ENCODE assay signal across 8 cellular contexts in the genomic region with DNA sequence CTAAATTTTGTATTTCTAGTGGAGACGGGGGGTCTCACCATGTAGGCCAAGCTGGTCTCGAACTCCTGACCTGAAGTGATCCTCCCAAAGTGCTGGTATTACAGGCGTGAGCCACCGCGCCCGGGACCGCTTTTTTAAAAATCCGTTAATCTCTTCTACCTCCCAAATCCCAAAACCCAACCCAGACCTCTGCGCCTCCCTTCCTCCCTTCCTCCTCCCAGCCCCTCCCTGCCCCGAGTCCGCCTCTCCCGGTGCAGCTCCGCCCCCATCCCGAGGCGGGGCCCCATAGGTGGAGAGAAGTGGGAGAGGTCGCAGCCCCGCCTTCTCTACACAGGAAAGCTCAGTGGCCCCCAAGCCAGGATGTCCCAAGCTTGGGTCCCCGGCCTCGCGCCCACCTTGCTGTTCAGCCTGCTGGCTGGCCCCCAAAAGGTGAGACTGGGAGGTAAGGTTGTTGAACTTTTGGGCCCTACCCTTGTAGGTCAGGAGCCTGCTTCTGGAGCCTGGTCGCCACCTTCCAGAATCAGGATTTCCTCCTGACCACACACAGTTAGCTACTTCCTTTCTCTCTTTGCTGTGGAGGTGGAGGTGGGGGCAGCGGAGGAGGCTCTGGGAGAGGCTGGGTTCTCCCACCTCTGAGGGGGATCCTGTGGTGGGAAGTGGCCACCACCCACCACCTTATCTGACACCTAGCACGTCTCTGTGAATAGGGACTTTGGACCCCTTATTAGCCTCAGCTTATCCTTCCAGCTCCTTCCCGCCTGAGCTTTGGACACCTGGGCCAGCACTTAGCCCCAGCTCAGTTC. TPM values are rescaled to one million over a fixed set of nuclear protein-coding genes. Genes with fewer than 3 reads are reported as not detected.
A peak's percentile ranks its signal among the peaks of the same experiment; 100 is the strongest.
DNase-seq lines count a peak whose midpoint lies in the region; ATAC-seq and TF ChIP-seq lines count a peak whose summit lies in the region.

A gene (plus strand): TSS at position 325 of the 803 bp plus-strand sequence. CDS start 36 bp downstream, at position 361.

- peak; percentile 51 for DNase-seq in DMS53 (lab: John Stamatoyannopoulos, UW)
- no peak for DNase-seq in DMS53 treated with DMSO at 0.1 percent for 48 hours (lab: John Stamatoyannopoulos, UW; ENCODE audit: unreplicated experiment)
- peak; percentile 52 for DNase-seq in NT2/D1 (ENCODE audit: low read depth, low spot score)
- DNase-seq in fibroblast of lung (ENCODE audit: low read depth in 2 of 2) = no peak
- no peak for DNase-seq in prostate gland (ENCODE audit: low spot score)
- DNase-seq in activated CD8-positive, alpha-beta memory T cell treated with anti-CD3 and anti-CD28 coated beads, Interleukin-2, amount 50 U/mL, for 48 hours = no peak

- no peak within 1 kb of the TSS for H2AFZ ChIP-seq in fibroblast of lung (ENCODE audit: low read length)

- peak; percentile 54 for TF ChIP-seq POLR2A in prostate gland (IDR thresholded peaks at IDR 0.05)

- H3K4me2 ChIP-seq in fibroblast of lung (ENCODE audit: extremely low read depth, insufficient read depth, low read length) = no peak within 1 kb of the TSS

- H3K27me3 ChIP-seq in NT2/D1 (ENCODE audit: insufficient read depth, insufficient read length) = no peaks in the 10 kb centered on the region
- H3K27me3 ChIP-seq in fibroblast of lung (ENCODE audit: control insufficient read depth, insufficient read depth, low read length) = no peaks in the 10 kb centered on the region
- no peaks in the 10 kb centered on the region for H3K27me3 ChIP-seq in prostate gland (replicated peaks; ENCODE audit: insufficient read depth)

- 44% methylated on average over 24 of the region's 24 CpGs for WGBS in prostate gland

- H3K79me2 ChIP-seq in fibroblast of lung (ENCODE audit: control insufficient read depth, insufficient read depth, low read length) = peaks cover 2% of the 10 kb centered on the region

- no peak for TF ChIP-seq CTCF in fibroblast of lung (conservative IDR thresholded peaks at IDR 0.05 in 1 of 2, IDR thresholded peaks at IDR 0.05 in 1 of 2; ENCODE audit: low read depth in 1 of 2, low read length in 2 of 2)
- no peak for TF ChIP-seq CTCF in prostate gland (IDR thresholded peaks at IDR 0.05)

- intact Hi-C loops in prostate gland (cut with DNase I) = no loop called here

- H3K4me1 ChIP-seq in NT2/D1 (ENCODE audit: insufficient read depth, insufficient read length) = peaks cover 29% of the 10 kb centered on the region
- H3K4me1 ChIP-seq in fibroblast of lung (ENCODE audit: control insufficient read depth, extremely low read depth, insufficient read depth, low read length) = peaks cover 14% of the 10 kb centered on the region
- H3K4me1 ChIP-seq in prostate gland (replicated peaks) = peaks cover 3% of the 10 kb centered on the region

- H3K27ac ChIP-seq in fibroblast of lung (ENCODE audit: insufficient read depth, low read length) = no peak within 1 kb of the TSS
- peak within 1 kb of the TSS in 1 of 2 donors; percentile 58 for H3K27ac ChIP-seq in prostate gland

- ATAC-seq in HG03442 (IDR thresholded peaks at IDR 0.05; ENCODE audit: unreplicated experiment) (no peak), HG03039 (IDR thresholded peaks at IDR 0.05; ENCODE audit: unreplicated experiment) (no peak)

- H3K4me3 ChIP-seq in NT2/D1 (ENCODE audit: insufficient read length, low read depth) (peak within 1 kb of the TSS; percentile 62), fibroblast of lung (replicated peaks in 1 of 4; ENCODE audit: control extremely low read depth in 1 of 4, insufficient read depth in 1 of 4, low read depth in 3 of 4, low read length in 4 of 4) (peak within 1 kb of the TSS in 1 of 4 experiments; percentile 66), prostate gland (peak within 1 kb of the TSS; percentile 26 to 35)

- H3K9me3 ChIP-seq in NT2/D1 (ENCODE audit: insufficient read depth, low read length) = no peaks in the 10 kb centered on the region
- no peaks in the 10 kb centered on the region for H3K9me3 ChIP-seq in fibroblast of lung (ENCODE audit: control insufficient read depth, insufficient read depth, low read depth, low read length)
- H3K9me3 ChIP-seq in prostate gland = no peaks in the 10 kb centered on the region

- peaks cover 21% of the 10 kb centered on the region for H3K36me3 ChIP-seq in NT2/D1 (ENCODE audit: insufficient read depth, insufficient read length, low read length)
- H3K36me3 ChIP-seq in fibroblast of lung (ENCODE audit: control insufficient read depth, insufficient read depth, low read length) = no peaks in the 10 kb centered on the region
- no peaks in the 10 kb centered on the region for H3K36me3 ChIP-seq in prostate gland

- H3K9ac ChIP-seq in NT2/D1 (ENCODE audit: insufficient read length, low read depth) (peak within 1 kb of the TSS; percentile 77), fibroblast of lung (ENCODE audit: insufficient read depth, low read length) (peak within 1 kb of the TSS; percentile 55)

- no peaks in the 10 kb centered on the region for H4K20me1 ChIP-seq in fibroblast of lung (ENCODE audit: control insufficient read depth, extremely low read depth, insufficient read depth, low read length)

RNA-seq across cellular contexts. Expression of the gene that starts here (rescaled TPM):
- total RNA-seq in fibroblast of lung = under 0.01 TPM in 1 of 2 replicates, not detected in the other
- polyA plus RNA-seq in fibroblast of lung = 0.05 TPM in 2 replicates
- polyA plus RNA-seq in fibroblast of lung (2012) = 0.19 and 0.32 TPM in 2 replicates
- polyA minus RNA-seq in fibroblast of lung (ENCODE audit: low replicate concordance) = not detected in 2 replicates
- total RNA-seq in prostate gland = under 1 TPM; 0.91 to 0.96 TPM

Comparison
In these comparisons a context has a peak if more than half of its experiments do, and no peak if none do; other contexts are left out.
1. DNase-seq: peak in DMS53 (single experiment) and NT2/D1 (single experiment); none in DMS53 treated with DMSO at 0.1 percent for 48 hours (single experiment), fibroblast of lung (0 of 2), prostate gland (single experiment) and activated CD8-positive, alpha-beta memory T cell treated with anti-CD3 and anti-CD28 coated beads, Interleukin-2, amount 50 U/mL, for 48 hours (single experiment).